11 cellular contexts compared by ENCODE assay signal in the genomic region with DNA sequence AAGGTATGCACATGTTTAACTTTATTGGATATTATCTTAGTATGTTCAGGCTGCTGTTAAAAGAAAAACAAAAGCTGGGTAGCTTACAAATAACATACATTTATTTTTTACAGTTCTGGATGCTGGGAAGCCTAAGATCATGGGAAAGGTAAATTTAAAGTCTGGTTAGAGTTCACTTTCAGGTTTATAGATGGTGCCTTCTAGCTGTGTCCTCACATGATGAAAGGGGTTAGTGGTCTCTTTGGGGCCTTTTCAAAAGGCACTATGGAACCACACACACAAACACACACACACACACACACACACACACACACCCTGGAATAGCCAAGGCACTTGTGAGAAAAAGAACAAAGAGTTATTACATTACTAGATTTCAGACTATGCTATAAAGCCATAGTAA.
A peak's percentile ranks its signal among the peaks of the same experiment; 100 is the strongest.
DNase-seq lines count a peak whose midpoint lies in the region; ATAC-seq and TF ChIP-seq lines count a peak whose summit lies in the region.
"Had no signal": no experiment of that assay in that cellular context is flagged by ENCODE, and none has a peak within 500 bp of the region (broad histone marks: within the 10 kb centered on the region; RNA-seq: fewer than 3 reads in every experiment).

No MANE protein-coding gene starts in this region.

- no peak for TF ChIP-seq CTCF in SK-N-SH (IDR thresholded peaks at IDR 0.05)
- no peak for TF ChIP-seq CTCF in smooth muscle cell (IDR thresholded peaks at IDR 0.05; ENCODE audit: borderline replicate concordance, insufficient read depth, poor library complexity, severe bottlenecking)

- H3K4me2 ChIP-seq in SK-N-SH (peak overlapping the region; percentile 44; the same call in 1 of the 2 replicates), smooth muscle cell (peak overlapping the region; percentile 73)

- H2AFZ ChIP-seq in SK-N-SH (ENCODE audit: low read depth) = peak overlapping the region; percentile 12; the same call in 1 of the 2 replicates
- H2AFZ ChIP-seq in smooth muscle cell (ENCODE audit: low read depth) = no peak overlapping the region

- H4K20me1 ChIP-seq in SK-N-SH (ENCODE audit: insufficient read depth) = no peaks in the 10 kb centered on the region
- no peaks in the 10 kb centered on the region for H4K20me1 ChIP-seq in smooth muscle cell (ENCODE audit: low read depth)

- ATAC-seq in GM21529 (IDR thresholded peaks at IDR 0.05; ENCODE audit: unreplicated experiment) = no peak
- ATAC-seq in HG02763 (IDR thresholded peaks at IDR 0.05; ENCODE audit: unreplicated experiment) = no peak
- no peak for ATAC-seq in HG03135 (IDR thresholded peaks at IDR 0.05; ENCODE audit: unreplicated experiment)
- ATAC-seq: upper lobe of right lung, WTC11 had no signal

- no peaks in the 10 kb centered on the region for H3K36me3 ChIP-seq in SK-N-SH (replicated peaks in 1 of 2; ENCODE audit: control insufficient read depth in 1 of 2, insufficient read depth in 2 of 2, low read length in 1 of 2)
- H3K36me3 ChIP-seq in smooth muscle cell (ENCODE audit: low read depth) = no peaks in the 10 kb centered on the region
- H3K36me3 ChIP-seq: upper lobe of right lung had no signal

- H3F3A ChIP-seq in SK-N-SH (replicated peaks; ENCODE audit: insufficient read depth) = peaks cover 11% of the 10 kb centered on the region
- H3F3A ChIP-seq in smooth muscle cell (ENCODE audit: low read depth) = no peaks in the 10 kb centered on the region

- no peaks in the 10 kb centered on the region for H3K27me3 Mint-ChIP-seq in activated CD4-positive, alpha-beta memory T cell treated with anti-CD3 and anti-CD28 coated beads, Interleukin-2, amount 10 ng/mL, durations not matched to agents 7 days and 5 days
- H3K27me3 Mint-ChIP-seq in activated CD4-positive, alpha-beta memory T cell treated with anti-CD3 and anti-CD28 coated beads for 36 hours = no peaks in the 10 kb centered on the region
- H3K27me3 Mint-ChIP-seq: naive thymus-derived CD8-positive, alpha-beta T cell had no signal

- no peaks in the 10 kb centered on the region for H3K9me3 Mint-ChIP-seq in activated CD4-positive, alpha-beta memory T cell treated with anti-CD3 and anti-CD28 coated beads, Interleukin-2, amount 10 ng/mL, durations not matched to agents 7 days and 5 days
- peaks cover 5% of the 10 kb centered on the region for H3K9me3 Mint-ChIP-seq in activated CD4-positive, alpha-beta memory T cell treated with anti-CD3 and anti-CD28 coated beads for 36 hours
- H3K9me3 Mint-ChIP-seq: naive thymus-derived CD8-positive, alpha-beta T cell had no signal

- intact Hi-C loops in activated CD4-positive, alpha-beta memory T cell treated with anti-CD3 and anti-CD28 coated beads for 36 hours (cut with micrococcal nuclease) = loop anchor here (1.0 to 10.0 kb wide), 5 partner anchors 20 to 1808 kb away; no protein-coding TSS in a partner anchor

- TF ChIP-seq EP300 in SK-N-SH (IDR thresholded peaks at IDR 0.05; ENCODE audit: borderline replicate concordance in 1 of 2, low read depth in 1 of 2, low read length in 1 of 2) = no peak

- H3K9ac ChIP-seq in SK-N-SH (peak overlapping the region; percentile 30; the same call in 1 of the 2 replicates), smooth muscle cell (ENCODE audit: low read depth) (peak overlapping the region; percentile 66)

- CTCF ChIA-PET in activated CD4-positive, alpha-beta memory T cell treated with anti-CD3 and anti-CD28 coated beads, Interleukin-2, amount 10 ng/mL, durations not matched to agents 7 days and 5 days (lab: Charles Lee) = no interaction called here
- CTCF ChIA-PET in activated CD4-positive, alpha-beta memory T cell treated with anti-CD3 and anti-CD28 coated beads for 36 hours (lab: Charles Lee) = no interaction called here
- CTCF ChIA-PET in SK-N-SH (lab: Yijun Ruan, JAX) = no interaction called here

- no peak overlapping the region for H3K27ac Mint-ChIP-seq in activated CD4-positive, alpha-beta memory T cell treated with anti-CD3 and anti-CD28 coated beads, Interleukin-2, amount 10 ng/mL, durations not matched to agents 7 days and 5 days
- H3K27ac Mint-ChIP-seq in activated CD4-positive, alpha-beta memory T cell treated with anti-CD3 and anti-CD28 coated beads for 36 hours = no peak overlapping the region
- H3K27ac Mint-ChIP-seq: WTC11 had no signal

- no peaks in the 10 kb centered on the region for H3K9me2 ChIP-seq in SK-N-SH

- peak overlapping the region; percentile 46 for H3K4me3 Mint-ChIP-seq in activated CD4-positive, alpha-beta memory T cell treated with anti-CD3 and anti-CD28 coated beads, Interleukin-2, amount 10 ng/mL, durations not matched to agents 7 days and 5 days
- H3K4me3 Mint-ChIP-seq in activated CD4-positive, alpha-beta memory T cell treated with anti-CD3 and anti-CD28 coated beads for 36 hours = no peak overlapping the region
- H3K4me3 Mint-ChIP-seq: WTC11 had no signal

- no peaks in the 10 kb centered on the region for H3K9me3 ChIP-seq in SK-N-SH
- no peaks in the 10 kb centered on the region for H3K9me3 ChIP-seq in smooth muscle cell (replicated peaks; ENCODE audit: low read depth)
- H3K9me3 ChIP-seq: upper lobe of right lung had no signal

- H3K4me3 ChIP-seq in SK-N-SH (ENCODE audit: low read depth in 2 of 2, low read length in 1 of 2) (peak overlapping the region; percentile 25 to 39; a peak in 2 of 4 replicates), smooth muscle cell (no peak overlapping the region)
- H3K4me3 ChIP-seq: upper lobe of right lung had no signal

- H3K27me3 ChIP-seq in SK-N-SH (ENCODE audit: insufficient read depth) (no peaks in the 10 kb centered on the region), smooth muscle cell (ENCODE audit: low read depth) (no peaks in the 10 kb centered on the region)
- H3K27me3 ChIP-seq: upper lobe of right lung had no signal

- POLR2A ChIA-PET in activated CD4-positive, alpha-beta memory T cell treated with anti-CD3 and anti-CD28 coated beads, Interleukin-2, amount 10 ng/mL, durations not matched to agents 7 days and 5 days (lab: Charles Lee) = interaction anchor here (0.7 kb wide), 1 partner anchor 158 kb away, joined by 3 read pairs; no protein-coding TSS in a partner anchor
- POLR2A ChIA-PET in activated CD4-positive, alpha-beta memory T cell treated with anti-CD3 and anti-CD28 coated beads for 36 hours (lab: Charles Lee) = no interaction called here
- POLR2A ChIA-PET in SK-N-SH (lab: Yijun Ruan, JAX) = no interaction called here

- H3K4me1 ChIP-seq in SK-N-SH (ENCODE audit: control insufficient read depth in 1 of 2, insufficient read depth in 2 of 2, low read depth in 1 of 2, low read length in 1 of 2) = peaks cover 0 to 5% of the 10 kb centered on the region in 2 experiments; a peak in 1 of 4 replicates
- no peaks in the 10 kb centered on the region for H3K4me1 ChIP-seq in smooth muscle cell (ENCODE audit: low read depth)
- H3K4me1 ChIP-seq: upper lobe of right lung had no signal

- H3K36me3 Mint-ChIP-seq in activated CD4-positive, alpha-beta memory T cell treated with anti-CD3 and anti-CD28 coated beads, Interleukin-2, amount 10 ng/mL, durations not matched to agents 7 days and 5 days (ENCODE audit: low read depth) = no peaks in the 10 kb centered on the region
- no peaks in the 10 kb centered on the region for H3K36me3 Mint-ChIP-seq in activated CD4-positive, alpha-beta memory T cell treated with anti-CD3 and anti-CD28 coated beads for 36 hours
- H3K36me3 Mint-ChIP-seq: naive thymus-derived CD8-positive, alpha-beta T cell; WTC11 had no signal

- no peak for DNase-seq in activated CD4-positive, alpha-beta memory T cell treated with anti-CD3 and anti-CD28 coated beads, Interleukin-2, amount 10 ng/mL, durations not matched to agents 7 days and 5 days
- no peak for DNase-seq in activated CD4-positive, alpha-beta memory T cell treated with anti-CD3 and anti-CD28 coated beads for 36 hours
- no peak for DNase-seq in SK-N-SH
- no peak for DNase-seq in epithelial cell of prostate (ENCODE audit: low read depth, low spot score)
- DNase-seq in smooth muscle cell (lab: John Stamatoyannopoulos, UW; ENCODE audit: unreplicated experiment) = no peak
- DNase-seq: upper lobe of right lung had no signal

- H3K27ac ChIP-seq in SK-N-SH (ENCODE audit: low read depth in 2 of 2, low read length in 1 of 2) (peak overlapping the region; percentile 40 to 79; a peak in 3 of 4 replicates), epithelial cell of prostate (peak overlapping the region; percentile 68), smooth muscle cell (ENCODE audit: low read depth) (peak overlapping the region; percentile 82)
- H3K27ac ChIP-seq: upper lobe of right lung had no signal

- no peak for TF ChIP-seq RAD21 in SK-N-SH (IDR thresholded peaks at IDR 0.05; ENCODE audit: low read length)

- H3K4me1 Mint-ChIP-seq in activated CD4-positive, alpha-beta memory T cell treated with anti-CD3 and anti-CD28 coated beads, Interleukin-2, amount 10 ng/mL, durations not matched to agents 7 days and 5 days = peaks cover 12% of the 10 kb centered on the region
- H3K4me1 Mint-ChIP-seq in activated CD4-positive, alpha-beta memory T cell treated with anti-CD3 and anti-CD28 coated beads for 36 hours (ENCODE audit: low read depth) = peaks cover 17% of the 10 kb centered on the region
- H3K4me1 Mint-ChIP-seq: WTC11 had no signal

- H3K79me2 ChIP-seq in SK-N-SH (ENCODE audit: insufficient read depth) (no peaks in the 10 kb centered on the region), smooth muscle cell (ENCODE audit: low read depth) (no peaks in the 10 kb centered on the region)

TF ChIP-seq in SK-N-SH, 30 proteins besides CTCF, POLR2A, EP300 and RAD21:
- TF ChIP-seq CHD2 (IDR thresholded peaks at IDR 0.05; ENCODE audit: low read length, partially characterized antibody) (no peak), YY1 (IDR thresholded peaks at IDR 0.05; ENCODE audit: low read depth) (no peak), MXI1 (IDR thresholded peaks at IDR 0.05; ENCODE audit: low read depth, low read length) (no peak), SMC3 (IDR thresholded peaks at IDR 0.05; ENCODE audit: low read depth, low read length) (no peak), ELF1 (IDR thresholded peaks at IDR 0.05) (no peak), EZH2phosphoT487 (IDR thresholded peaks at IDR 0.05; ENCODE audit: borderline replicate concordance, low read depth) (no peak)
- TF ChIP-seq, protein P1, sequence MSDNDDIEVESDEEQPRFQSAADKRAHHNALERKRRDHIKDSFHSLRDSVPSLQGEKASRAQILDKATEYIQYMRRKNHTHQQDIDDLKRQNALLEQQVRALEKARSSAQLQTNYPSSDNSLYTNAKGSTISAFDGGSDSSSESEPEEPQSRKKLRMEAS (IDR thresholded peaks at IDR 0.05; ENCODE audit: low read depth) = no peak
- TF ChIP-seq, protein P2, sequence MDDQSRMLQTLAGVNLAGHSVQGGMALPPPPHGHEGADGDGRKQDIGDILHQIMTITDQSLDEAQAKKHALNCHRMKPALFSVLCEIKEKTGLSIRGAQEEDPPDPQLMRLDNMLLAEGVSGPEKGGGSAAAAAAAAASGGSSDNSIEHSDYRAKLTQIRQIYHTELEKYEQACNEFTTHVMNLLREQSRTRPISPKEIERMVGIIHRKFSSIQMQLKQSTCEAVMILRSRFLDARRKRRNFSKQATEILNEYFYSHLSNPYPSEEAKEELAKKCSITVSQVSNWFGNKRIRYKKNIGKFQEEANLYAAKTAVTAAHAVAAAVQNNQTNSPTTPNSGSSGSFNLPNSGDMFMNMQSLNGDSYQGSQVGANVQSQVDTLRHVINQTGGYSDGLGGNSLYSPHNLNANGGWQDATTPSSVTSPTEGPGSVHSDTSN (IDR thresholded peaks at IDR 0.05) = no peak
